ENCODE assay signal across 8 cellular contexts in genomic region chr7:95246935-95247370, GRCh38.
DNase-seq lines count a peak whose midpoint lies in the region; ATAC-seq, FAIRE-seq and TF ChIP-seq lines count a peak whose summit lies in the region.

No MANE protein-coding gene starts in this region.

- no peaks in the 10 kb centered on the region for H3K9me3 ChIP-seq in GM12878 (replicated peaks; ENCODE audit: control insufficient read depth, insufficient read depth, low read length)
- no peaks in the 10 kb centered on the region for H3K9me3 ChIP-seq in gastrocnemius medialis

- CTCF ChIA-PET in GM12878 (lab: Yijun Ruan, JAX): interaction anchor here (0.5 to 4.0 kb wide), 54 partner anchors 8 to 813 kb away, joined by 3 to 36 read pairs (median 4); partner anchors contain the start of gene ASB4

- DNase-seq in AML-193 (lab: John Stamatoyannopoulos, UW) (peak; percentile 26 to 39), HT1080 (ENCODE audit: low read depth) (peak; percentile 61), NCI-H748 (lab: John Stamatoyannopoulos, UW; ENCODE audit: unreplicated experiment) (peak; percentile 93), GM12878 (ENCODE audit: low read depth, low spot score) (peak; percentile 5), iPS DF 19.7 (ENCODE audit: low read depth, low spot score) (peak; percentile 59), gastrocnemius medialis (peak in 1 of 2 donors; percentile 21)

- H3K27me3 ChIP-seq in GM12878 (replicated peaks in 1 of 2; ENCODE audit: control insufficient read depth in 2 of 2, insufficient read depth in 2 of 2, low read length in 1 of 2): no peaks in the 10 kb centered on the region
- H3K27me3 ChIP-seq in gastrocnemius medialis: no peaks in the 10 kb centered on the region

- no peak overlapping the region for H2AFZ ChIP-seq in GM12878 (ENCODE audit: control insufficient read depth, low read depth, low read length)

- WGBS in GM12878 (ENCODE audit: insufficient coverage, insufficient replicate concordance, low lambda C conversion rate, missing lambda C conversion rate): 2% methylated on average over 5 of the region's 5 CpGs

- RAD21 ChIA-PET in GM12878 (lab: Charles Lee; ENCODE audit: unreplicated experiment): interaction anchor here (0.7 to 3.5 kb wide), 21 partner anchors 9 to 843 kb away, joined by 3 to 38 read pairs (median 4); no protein-coding TSS in a partner anchor

- no TSS peak for BruUV-seq in GM12878 (replicated peaks; lab: Mats Ljungman, UMichigan)

- no peak for TF ChIP-seq EP300 in GM12878 (IDR thresholded peaks at IDR 0.05; ENCODE audit: borderline replicate concordance in 1 of 2, control insufficient read depth in 1 of 2, low read depth in 2 of 2, low read length in 2 of 2)

- H3K79me2 ChIP-seq in GM12878 (ENCODE audit: control insufficient read depth, insufficient read depth, low read length): no peaks in the 10 kb centered on the region

- no peaks in the 10 kb centered on the region for H4K20me1 ChIP-seq in GM12878 (ENCODE audit: control insufficient read depth, insufficient read depth)

- H3K27ac ChIP-seq in GM12878 (ENCODE audit: control insufficient read depth, insufficient read depth) (no peak overlapping the region), gastrocnemius medialis (no peak overlapping the region)

- TF ChIP-seq POLR2A in GM12878 (IDR thresholded peaks at IDR 0.05; ENCODE audit: low read depth, low read length): no peak
- no peak for TF ChIP-seq POLR2A in gastrocnemius medialis (IDR thresholded peaks at IDR 0.05)

- SMC1A ChIA-PET in GM12878 (lab: Charles Lee; ENCODE audit: uncharacterized antibody, unreplicated experiment): interaction anchor here (0.8 to 6.3 kb wide), 25 partner anchors 8 to 801 kb away, joined by 3 to 56 read pairs (median 5); no protein-coding TSS in a partner anchor

- peak; percentile 61 for ATAC-seq in GM18499 (IDR thresholded peaks at IDR 0.05; ENCODE audit: insufficient read depth, unreplicated experiment)
- peak; percentile 91 for ATAC-seq in GM12878
- peak; percentile 68 to 75 for ATAC-seq in gastrocnemius medialis
- ATAC-seq in HG03139 (IDR thresholded peaks at IDR 0.05; ENCODE audit: unreplicated experiment): no peak

- H3K4me1 ChIP-seq in GM12878 (ENCODE audit: control insufficient read depth, insufficient read depth, low read length): no peaks in the 10 kb centered on the region
- H3K4me1 ChIP-seq in gastrocnemius medialis: no peaks in the 10 kb centered on the region

- intact Hi-C loops in GM12878 (cut with micrococcal nuclease; ENCODE audit: unreplicated experiment) (loop anchor here (2.0 kb wide), 2 partner anchors 224 to 798 kb away; no protein-coding TSS in a partner anchor), gastrocnemius medialis (cut with DNase I; ENCODE audit: low total_unique reads) (no loop called here)

- peak; percentile 54 for FAIRE-seq in GM12878 (lab: Jason Lieb, UNC)

- H3K36me3 ChIP-seq in GM12878 (ENCODE audit: control insufficient read depth in 2 of 2, insufficient read depth in 2 of 2, low read length in 1 of 2) (no peaks in the 10 kb centered on the region), gastrocnemius medialis (no peaks in the 10 kb centered on the region)

- TF ChIP-seq RAD21 in GM12878 (IDR thresholded peaks at IDR 0.05; ENCODE audit: insufficient read depth, low read depth, low read length): peak; percentile 82

- POLR2A ChIA-PET in GM12878 (lab: Charles Lee): no interaction called here

- H3K9ac ChIP-seq in GM12878 (ENCODE audit: control insufficient read depth, insufficient read depth, low read length): no peak overlapping the region

- in situ Hi-C loops in GM12878 (cut with MboI) (no loop called here), gastrocnemius medialis (cut with MboI; ENCODE audit: low sequenced_read_pairs in 4 of 4) (no loop called here)

- no peak overlapping the region for H3K4me2 ChIP-seq in GM12878 (ENCODE audit: control insufficient read depth, insufficient read depth)

- H3K4me3 ChIP-seq in GM12878: no peak overlapping the region
- H3K4me3 ChIP-seq in gastrocnemius medialis: no peak overlapping the region

- TF ChIP-seq CTCF in GM12878 (IDR thresholded peaks at IDR 0.05 in 2 of 3, conservative IDR thresholded peaks at IDR 0.05 in 1 of 3; ENCODE audit: control insufficient read depth in 2 of 3, extremely low read depth in 1 of 3, insufficient read depth in 1 of 3, low read depth in 3 of 3, low read length in 3 of 3): peak; percentile 57 to 75 (median 65)
- TF ChIP-seq CTCF in gastrocnemius medialis (IDR thresholded peaks at IDR 0.05 in 4 of 5, conservative IDR thresholded peaks at IDR 0.05 in 1 of 5): peak; percentile 31 to 63 (median 59)

TF ChIP-seq in GM12878, 131 proteins besides CTCF, POLR2A, EP300 and RAD21:
- TF ChIP-seq RELB (IDR thresholded peaks at IDR 0.05; ENCODE audit: low read depth): 0 out of 2 replicates have a peak, but pooled peaks have one; percentile 29
- TF ChIP-seq ZNF217 (IDR thresholded peaks at IDR 0.05): no peak
- TF ChIP-seq RB1 (IDR thresholded peaks at IDR 0.05; ENCODE audit: borderline replicate concordance): 0 out of 2 replicates have a peak, but pooled peaks have one; percentile 56
